In genomic region chr3:16174389-16174788, GRCh38 we compare ENCODE assay signal across 11 cellular contexts. TPM values are rescaled to one million over a fixed set of nuclear protein-coding genes. Genes with fewer than 3 reads are reported as not detected.
DNase-seq lines count a peak whose midpoint lies in the region; ATAC-seq and TF ChIP-seq lines count a peak whose summit lies in the region.
"Had no signal": no experiment of that assay in that cellular context is flagged by ENCODE, and none has a peak within 500 bp of the region (broad histone marks: within the 10 kb centered on the region; RNA-seq: fewer than 3 reads in every experiment).

Gene GALNT15 (plus strand): TSS chr3:16174680. CDS start chr3:16175152, 472 bp downstream.

- no peaks in the 10 kb centered on the region for H3K36me3 Mint-ChIP-seq in stimulated activated memory B cell treated with anti-CD40 and anti-IgM and Interleukin-4, amounts not matched to agents 10 μg/mL and 1 μg/mL and 100 μg/mL, for 72 hours
- H3K36me3 Mint-ChIP-seq in natural killer cell treated with Interleukin-12 subunit alpha and Interleukin-12 subunit beta and Interleukin-15 and Interleukin-18, amount 100 ng/mL, for 72 hours, result no peaks in the 10 kb centered on the region

- H4K20me1 ChIP-seq in SK-N-SH (ENCODE audit: insufficient read depth), result no peaks in the 10 kb centered on the region

- no peak within 1 kb of the TSS for H3K27ac Mint-ChIP-seq in stimulated activated memory B cell treated with anti-CD40 and anti-IgM and Interleukin-4, amounts not matched to agents 10 μg/mL and 1 μg/mL and 100 μg/mL, for 72 hours
- no peak within 1 kb of the TSS for H3K27ac Mint-ChIP-seq in natural killer cell treated with Interleukin-12 subunit alpha and Interleukin-12 subunit beta and Interleukin-15 and Interleukin-18, amount 100 ng/mL, for 72 hours
- H3K27ac Mint-ChIP-seq: CD8-positive, alpha-beta memory T cell had no signal

- peaks cover 22% of the 10 kb centered on the region for H3K27me3 Mint-ChIP-seq in stimulated activated memory B cell treated with anti-CD40 and anti-IgM and Interleukin-4, amounts not matched to agents 10 μg/mL and 1 μg/mL and 100 μg/mL, for 72 hours
- peaks cover 14 to 42% of the 10 kb centered on the region in 2 donors for H3K27me3 Mint-ChIP-seq in natural killer cell treated with Interleukin-12 subunit alpha and Interleukin-12 subunit beta and Interleukin-15 and Interleukin-18, amount 100 ng/mL, for 72 hours

- peak within 1 kb of the TSS; percentile 43; the same call in 1 of the 2 replicates for H2AFZ ChIP-seq in SK-N-SH (ENCODE audit: low read depth)
- H2AFZ ChIP-seq: parathyroid adenoma had no signal

- peaks cover 19% of the 10 kb centered on the region for H3F3A ChIP-seq in SK-N-SH (replicated peaks; ENCODE audit: insufficient read depth)

- peak within 1 kb of the TSS; percentile 71 for H3K9ac ChIP-seq in SK-N-SH
- H3K9ac ChIP-seq: parathyroid adenoma had no signal

- CTCF ChIA-PET in AG04449 (lab: Yijun Ruan, JAX) (interaction anchor here (0.5 to 18.2 kb wide), 19 partner anchors 9 to 553 kb away, joined by 3 to 364 read pairs (median 4); no protein-coding TSS in a partner anchor), SK-N-SH (lab: Yijun Ruan, JAX) (interaction anchor here (0.6 to 6.5 kb wide), 9 partner anchors 8 to 1659 kb away, joined by 3 to 50 read pairs (median 3); no protein-coding TSS in a partner anchor)

- H3K9me2 ChIP-seq in SK-N-SH, result no peaks in the 10 kb centered on the region

- H3K9me3 ChIP-seq in SK-N-SH, result no peaks in the 10 kb centered on the region

- peak in 1 of 2 experiments; percentile 58; a peak in 1 of 4 replicates for TF ChIP-seq EP300 in SK-N-SH (IDR thresholded peaks at IDR 0.05; ENCODE audit: borderline replicate concordance in 1 of 2, low read depth in 1 of 2, low read length in 1 of 2)

- 28% methylated on average over 8 of the region's 8 CpGs for WGBS in SK-N-SH (ENCODE audit: low lambda C conversion rate)

- POLR2A ChIA-PET in AG04449 (lab: Yijun Ruan, JAX), result interaction anchor here (0.6 to 2.6 kb wide), 12 partner anchors 27 to 116 kb away, joined by 3 to 21 read pairs (median 4); partner anchors contain the start of genes DPH3 and OXNAD1
- POLR2A ChIA-PET in SK-N-SH (lab: Yijun Ruan, JAX), result no interaction called here

- ATAC-seq in stimulated activated memory B cell treated with anti-CD40 and anti-IgM and Interleukin-4, amounts not matched to agents 10 μg/mL and 1 μg/mL and 100 μg/mL, for 72 hours, result no peak
- ATAC-seq in GM21381 (IDR thresholded peaks at IDR 0.05; ENCODE audit: unreplicated experiment) (no peak), HG03175 (IDR thresholded peaks at IDR 0.05; ENCODE audit: unreplicated experiment) (no peak)
- ATAC-seq in natural killer cell treated with Interleukin-12 subunit alpha and Interleukin-12 subunit beta and Interleukin-15 and Interleukin-18, amount 100 ng/mL, for 72 hours, result no peak

- peak within 1 kb of the TSS in 1 of 2 experiments; percentile 90; a peak in 2 of 4 replicates for H3K27ac ChIP-seq in SK-N-SH (ENCODE audit: low read depth in 2 of 2, low read length in 1 of 2)
- H3K27ac ChIP-seq: parathyroid adenoma had no signal

- H3K4me2 ChIP-seq in SK-N-SH, result peak within 1 kb of the TSS; percentile 78

- H3K4me1 ChIP-seq in SK-N-SH (ENCODE audit: control insufficient read depth in 1 of 2, insufficient read depth in 2 of 2, low read depth in 1 of 2, low read length in 1 of 2), result peaks cover 9 to 14% of the 10 kb centered on the region in 2 experiments
- H3K4me1 ChIP-seq: parathyroid adenoma had no signal

- H3K4me3 ChIP-seq in AG04449 (ENCODE audit: low read depth, low read length) (peak within 1 kb of the TSS; percentile 65), SK-N-SH (ENCODE audit: low read depth in 2 of 2, low read length in 1 of 2) (peak within 1 kb of the TSS in 1 of 2 experiments; percentile 51; a peak in 2 of 4 replicates)

- peak; percentile 33 for TF ChIP-seq RAD21 in SK-N-SH (IDR thresholded peaks at IDR 0.05; ENCODE audit: low read length)

- H3K4me3 Mint-ChIP-seq in stimulated activated memory B cell treated with anti-CD40 and anti-IgM and Interleukin-4, amounts not matched to agents 10 μg/mL and 1 μg/mL and 100 μg/mL, for 72 hours, result no peak within 1 kb of the TSS
- H3K4me3 Mint-ChIP-seq in natural killer cell treated with Interleukin-12 subunit alpha and Interleukin-12 subunit beta and Interleukin-15 and Interleukin-18, amount 100 ng/mL, for 72 hours, result no peak within 1 kb of the TSS
- H3K4me3 Mint-ChIP-seq: CD8-positive, alpha-beta memory T cell had no signal

- no peak for TF ChIP-seq CTCF in AG04449 (IDR thresholded peaks at IDR 0.05; ENCODE audit: insufficient read depth, low read length, missing control alignments)
- TF ChIP-seq CTCF in SK-N-SH (IDR thresholded peaks at IDR 0.05), result no peak

- peaks cover 4% of the 10 kb centered on the region for H3K9me3 Mint-ChIP-seq in stimulated activated memory B cell treated with anti-CD40 and anti-IgM and Interleukin-4, amounts not matched to agents 10 μg/mL and 1 μg/mL and 100 μg/mL, for 72 hours
- H3K9me3 Mint-ChIP-seq in natural killer cell treated with Interleukin-12 subunit alpha and Interleukin-12 subunit beta and Interleukin-15 and Interleukin-18, amount 100 ng/mL, for 72 hours, result no peaks in the 10 kb centered on the region
- H3K9me3 Mint-ChIP-seq: CD8-positive, alpha-beta memory T cell had no signal

- H3K36me3 ChIP-seq in SK-N-SH (replicated peaks in 1 of 2; ENCODE audit: control insufficient read depth in 1 of 2, insufficient read depth in 2 of 2, low read length in 1 of 2), result no peaks in the 10 kb centered on the region

- H3K4me1 Mint-ChIP-seq in stimulated activated memory B cell treated with anti-CD40 and anti-IgM and Interleukin-4, amounts not matched to agents 10 μg/mL and 1 μg/mL and 100 μg/mL, for 72 hours, result peaks cover 7% of the 10 kb centered on the region
- peaks cover 9 to 12% of the 10 kb centered on the region in 2 donors for H3K4me1 Mint-ChIP-seq in natural killer cell treated with Interleukin-12 subunit alpha and Interleukin-12 subunit beta and Interleukin-15 and Interleukin-18, amount 100 ng/mL, for 72 hours (ENCODE audit: low read depth in 2 of 2)

- H3K79me2 ChIP-seq in SK-N-SH (ENCODE audit: insufficient read depth), result peaks cover 21% of the 10 kb centered on the region
- H3K79me2 ChIP-seq: parathyroid adenoma had no signal

- no peaks in the 10 kb centered on the region for H3K27me3 ChIP-seq in SK-N-SH (ENCODE audit: insufficient read depth)

- peak; percentile 93 for DNase-seq in AG04449 (ENCODE audit: low read depth, low spot score)
- peak; percentile 82 for DNase-seq in SK-N-SH
- DNase-seq in fibroblast of the conjunctiva (ENCODE audit: low read depth), result peak; percentile 83
- DNase-seq in non-pigmented ciliary epithelial cell (ENCODE audit: low read depth), result peak; percentile 77
- no peak for DNase-seq in natural killer cell treated with Interleukin-12 subunit alpha and Interleukin-12 subunit beta and Interleukin-15 and Interleukin-18, amount 100 ng/mL, for 72 hours (ENCODE audit: low spot score)
- DNase-seq: activated CD4-positive, CD25-positive, alpha-beta regulatory T cell treated with anti-CD3 and anti-CD28 coated beads, Interleukin-2, amount 50 U/mL, for 72 hours; CD8-positive, alpha-beta memory T cell had no signal

TF ChIP-seq in SK-N-SH, 30 proteins besides CTCF, POLR2A, EP300 and RAD21 (continues in another document):
- TF ChIP-seq TAF1 (IDR thresholded peaks at IDR 0.05; ENCODE audit: borderline replicate concordance, low read depth, low read length), result peak; percentile 19; the same call in 1 of the 2 replicates
- TF ChIP-seq FOSL2 (IDR thresholded peaks at IDR 0.05; ENCODE audit: borderline replicate concordance, low read depth), result no peak
- TF ChIP-seq MXI1 (IDR thresholded peaks at IDR 0.05; ENCODE audit: low read depth, low read length), result no peak
- TF ChIP-seq EZH2phosphoT487 (IDR thresholded peaks at IDR 0.05; ENCODE audit: borderline replicate concordance, low read depth), result no peak
- TF ChIP-seq, protein P1, sequence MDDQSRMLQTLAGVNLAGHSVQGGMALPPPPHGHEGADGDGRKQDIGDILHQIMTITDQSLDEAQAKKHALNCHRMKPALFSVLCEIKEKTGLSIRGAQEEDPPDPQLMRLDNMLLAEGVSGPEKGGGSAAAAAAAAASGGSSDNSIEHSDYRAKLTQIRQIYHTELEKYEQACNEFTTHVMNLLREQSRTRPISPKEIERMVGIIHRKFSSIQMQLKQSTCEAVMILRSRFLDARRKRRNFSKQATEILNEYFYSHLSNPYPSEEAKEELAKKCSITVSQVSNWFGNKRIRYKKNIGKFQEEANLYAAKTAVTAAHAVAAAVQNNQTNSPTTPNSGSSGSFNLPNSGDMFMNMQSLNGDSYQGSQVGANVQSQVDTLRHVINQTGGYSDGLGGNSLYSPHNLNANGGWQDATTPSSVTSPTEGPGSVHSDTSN (IDR thresholded peaks at IDR 0.05), result peak; percentile 74
- TF ChIP-seq RCOR1 (IDR thresholded peaks at IDR 0.05; ENCODE audit: low read length), result peak; percentile 85
- TF ChIP-seq, protein P2, sequence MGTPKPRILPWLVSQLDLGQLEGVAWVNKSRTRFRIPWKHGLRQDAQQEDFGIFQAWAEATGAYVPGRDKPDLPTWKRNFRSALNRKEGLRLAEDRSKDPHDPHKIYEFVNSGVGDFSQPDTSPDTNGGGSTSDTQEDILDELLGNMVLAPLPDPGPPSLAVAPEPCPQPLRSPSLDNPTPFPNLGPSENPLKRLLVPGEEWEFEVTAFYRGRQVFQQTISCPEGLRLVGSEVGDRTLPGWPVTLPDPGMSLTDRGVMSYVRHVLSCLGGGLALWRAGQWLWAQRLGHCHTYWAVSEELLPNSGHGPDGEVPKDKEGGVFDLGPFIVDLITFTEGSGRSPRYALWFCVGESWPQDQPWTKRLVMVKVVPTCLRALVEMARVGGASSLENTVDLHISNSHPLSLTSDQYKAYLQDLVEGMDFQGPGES (IDR thresholded peaks at IDR 0.05; ENCODE audit: low read depth, low read length), result no peak
- TF ChIP-seq MAX (IDR thresholded peaks at IDR 0.05; ENCODE audit: low read depth), result peak; percentile 52; the same call in 1 of the 2 replicates
- peak; percentile 59; the same call in 1 of the 2 replicates for TF ChIP-seq NFIC (IDR thresholded peaks at IDR 0.05; ENCODE audit: borderline replicate concordance)
- TF ChIP-seq POLR2AphosphoS5 (IDR thresholded peaks at IDR 0.05; ENCODE audit: low read depth, low read length), result no peak
- no peak for TF ChIP-seq TEAD4 (IDR thresholded peaks at IDR 0.05; ENCODE audit: borderline replicate concordance, insufficient read depth)
- no peak for TF ChIP-seq RXRA (IDR thresholded peaks at IDR 0.05; ENCODE audit: borderline replicate concordance, low read depth)

RNA-seq across cellular contexts. Expression of gene GALNT15, which starts in this region (rescaled TPM):
- polyA plus RNA-seq in SK-N-SH (2012; rRNA removed), result 4.7 and 6.5 TPM in 2 replicates
- 4.0 and 5.5 TPM in 2 replicates for polyA plus RNA-seq in SK-N-SH (2012; cell fraction: cytosol; rRNA removed)
- 4.0 and 5.4 TPM in 2 replicates for polyA plus RNA-seq in SK-N-SH (2012; cell fraction: nucleus; rRNA removed)
- not detected for total RNA-seq in natural killer cell treated with Interleukin-12 subunit alpha and Interleukin-12 subunit beta and Interleukin-15 and Interleukin-18, amount 100 ng/mL, for 72 hours
- total RNA-seq: CD8-positive, alpha-beta memory T cell had no signal
- polyA plus RNA-seq: CD8-positive, alpha-beta memory T cell had no signal
